Comparison of ENCODE assay signal across 1 cellular context in the genomic region with DNA sequence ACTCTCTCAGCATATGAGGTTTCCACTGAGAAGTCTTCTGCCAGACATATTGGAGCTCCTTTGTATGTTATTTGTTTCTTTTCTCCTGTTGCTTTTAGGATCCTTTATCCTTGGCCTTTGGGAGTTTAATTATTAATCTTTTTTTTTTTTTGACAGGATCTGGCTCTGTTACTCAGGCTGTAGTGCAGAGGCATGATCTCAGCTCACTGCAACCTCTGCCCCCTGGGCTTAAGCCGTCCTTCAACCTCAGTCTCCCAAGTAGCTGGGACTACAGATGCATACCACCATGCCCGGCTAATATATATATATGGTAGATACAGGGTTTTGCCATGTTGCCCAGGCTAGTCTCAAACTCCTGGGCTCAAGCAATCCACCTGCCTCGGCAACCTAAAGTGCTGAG.
TF ChIP-seq lines count a peak whose summit lies in the region.

No MANE protein-coding gene starts in this region.

TF ChIP-seq in HepG2, 621 proteins besides CTCF, POLR2A, EP300 and RAD21:
- TF ChIP-seq HNF1A (IDR thresholded peaks at IDR 0.05; ENCODE audit: low read depth) (peak; percentile 42; the same call in 1 of the 2 replicates), HNF1A (CRISPR knock-in tag; IDR thresholded peaks at IDR 0.05; ENCODE audit: borderline replicate concordance) (no peak), ZFAT (CRISPR knock-in tag; conservative IDR thresholded peaks at IDR 0.05) (no peak)
TF ChIP-seq in HepG2: peak in this region for 1.
